Comparison of ENCODE assay signal across 15 cellular contexts in genomic region chr6:142797159-142797558, GRCh38.
DNase-seq lines count a peak whose midpoint lies in the region; ATAC-seq, FAIRE-seq and TF ChIP-seq lines count a peak whose summit lies in the region.
"Had no signal": no experiment of that assay in that cellular context is flagged by ENCODE, and none has a peak within 500 bp of the region (broad histone marks: within the 10 kb centered on the region; RNA-seq: fewer than 3 reads in every experiment).

No MANE protein-coding gene starts in this region.

- H3K27ac Mint-ChIP-seq in CD4-positive, CD25-positive, alpha-beta regulatory T cell = peak overlapping the region in 1 of 3 donors; percentile 38
- H3K27ac Mint-ChIP-seq: CD14-positive monocyte, HFFc6 had no signal

- H3K27me3 ChIP-seq in CD4-positive, CD25-positive, alpha-beta regulatory T cell (ENCODE audit: control insufficient read depth, insufficient read depth, low read length) = no peaks in the 10 kb centered on the region
- H3K27me3 ChIP-seq in MM.1S (replicated peaks; ENCODE audit: insufficient read depth, low read length) (no peaks in the 10 kb centered on the region), psoas muscle (ENCODE audit: insufficient read depth in 3 of 3, low read length in 2 of 3) (no peaks in the 10 kb centered on the region), dorsolateral prefrontal cortex (no peaks in the 10 kb centered on the region)

- peak overlapping the region; percentile 70; the same call in 1 of the 2 replicates for H3K4me2 ChIP-seq in MM.1S (ENCODE audit: low read depth, low read length)
- H3K4me2 ChIP-seq: A549 had no signal

- no peak for TF ChIP-seq POLR2A in erythroblast (IDR thresholded peaks at IDR 0.05; ENCODE audit: low read length)

- peaks cover 6% of the 10 kb centered on the region for H3K36me3 Mint-ChIP-seq in CD4-positive, CD25-positive, alpha-beta regulatory T cell
- H3K36me3 Mint-ChIP-seq: CD14-positive monocyte had no signal

- H3K79me2 ChIP-seq in MM.1S (ENCODE audit: low read length) = peaks cover 4% of the 10 kb centered on the region; the same call in 1 of the 2 replicates

- no peak for TF ChIP-seq CTCF in MM.1S (IDR thresholded peaks at IDR 0.05; ENCODE audit: low read length)
- TF ChIP-seq CTCF in psoas muscle (IDR thresholded peaks at IDR 0.05) = no peak
- TF ChIP-seq CTCF in dorsolateral prefrontal cortex (IDR thresholded peaks at IDR 0.05 in 54 of 56, conservative IDR thresholded peaks at IDR 0.05 in 2 of 56; ENCODE audit: low read depth in 1 of 56, partially characterized antibody in 56 of 56) = no peak

- peaks cover 39 to 85% (median 74%) of the 10 kb centered on the region in 4 donors for H3K4me1 Mint-ChIP-seq in CD4-positive, CD25-positive, alpha-beta regulatory T cell

- peaks cover 0 to 1% (median 0%) of the 10 kb centered on the region in 7 donors for H3K9me3 Mint-ChIP-seq in CD4-positive, CD25-positive, alpha-beta regulatory T cell
- H3K9me3 Mint-ChIP-seq: HFFc6 had no signal

- no peaks in the 10 kb centered on the region for H3K27me3 Mint-ChIP-seq in CD4-positive, CD25-positive, alpha-beta regulatory T cell

- no peak overlapping the region for H2AFZ ChIP-seq in MM.1S (ENCODE audit: low read length)

- peaks cover 17% of the 10 kb centered on the region for H3F3A ChIP-seq in MM.1S (ENCODE audit: insufficient read depth, low read length)

- H3K27ac ChIP-seq in CD4-positive, CD25-positive, alpha-beta regulatory T cell (ENCODE audit: insufficient read depth, low read length, poor library complexity, severe bottlenecking) = peak overlapping the region; percentile 30
- H3K27ac ChIP-seq in MM.1S (ENCODE audit: low read length) (peak overlapping the region; percentile 98), psoas muscle (no peak overlapping the region), dorsolateral prefrontal cortex (no peak overlapping the region)
- H3K27ac ChIP-seq: A549 had no signal

- no peak overlapping the region for H3K4me3 Mint-ChIP-seq in CD4-positive, CD25-positive, alpha-beta regulatory T cell
- H3K4me3 Mint-ChIP-seq: HFFc6 had no signal

- H3K4me1 ChIP-seq in CD4-positive, CD25-positive, alpha-beta regulatory T cell (ENCODE audit: control insufficient read depth, insufficient read depth, low read length, poor library complexity, severe bottlenecking) = peaks cover 19% of the 10 kb centered on the region
- H3K4me1 ChIP-seq in MM.1S (ENCODE audit: low read length) (peaks cover 29% of the 10 kb centered on the region), psoas muscle (peaks cover 24% of the 10 kb centered on the region)

- no peaks in the 10 kb centered on the region for H3K9me2 ChIP-seq in MM.1S (replicated peaks; ENCODE audit: insufficient read depth, low read length)

- no peak for DNase-seq in CD4-positive, CD25-positive, alpha-beta regulatory T cell
- DNase-seq in MM.1S (no peak), erythroblast (lab: John Stamatoyannopoulos, UW) (no peak), psoas muscle (no peak), dorsolateral prefrontal cortex (no peak)
- DNase-seq: Calu3, DMS 273 treated with DMSO at 0.1 percent for 48 hours, HFFc6 had no signal

- no peaks in the 10 kb centered on the region for H3K9me3 ChIP-seq in CD4-positive, CD25-positive, alpha-beta regulatory T cell (ENCODE audit: control insufficient read depth in 2 of 2, low read length in 2 of 2)
- H3K9me3 ChIP-seq in MM.1S (replicated peaks; ENCODE audit: insufficient read depth, low read length) = no peaks in the 10 kb centered on the region
- H3K9me3 ChIP-seq in psoas muscle = no peaks in the 10 kb centered on the region
- H3K9me3 ChIP-seq: A549 had no signal

- peak; percentile 34 for FAIRE-seq in A204.1 (lab: Jason Lieb, UNC)
- FAIRE-seq in endometrium (lab: Jason Lieb, UNC) = peak; percentile 35
- FAIRE-seq: A549, GM12878, GM18507, HTR-8/SVneo had no signal

- ATAC-seq in CD4-positive, CD25-positive, alpha-beta regulatory T cell (ENCODE audit: low read depth in 2 of 2) = no peak
- no peak for ATAC-seq in psoas muscle
- ATAC-seq: A549, GM12878 had no signal

- peak overlapping the region; percentile 94; the same call in 1 of the 2 replicates for H3K9ac ChIP-seq in MM.1S (ENCODE audit: low read length)

- H3K4me3 ChIP-seq in CD4-positive, CD25-positive, alpha-beta regulatory T cell (ENCODE audit: low read depth, low read length) = no peak overlapping the region
- H3K4me3 ChIP-seq in MM.1S (ENCODE audit: low read length) = no peak overlapping the region
- H3K4me3 ChIP-seq in psoas muscle = no peak overlapping the region
- H3K4me3 ChIP-seq in dorsolateral prefrontal cortex = no peak overlapping the region
- H3K4me3 ChIP-seq: A549 had no signal

- peaks cover 6% of the 10 kb centered on the region for H3K36me3 ChIP-seq in CD4-positive, CD25-positive, alpha-beta regulatory T cell (ENCODE audit: control insufficient read depth, insufficient read depth, low read length)
- no peaks in the 10 kb centered on the region for H3K36me3 ChIP-seq in MM.1S (replicated peaks; ENCODE audit: insufficient read depth, low read length)
- no peaks in the 10 kb centered on the region for H3K36me3 ChIP-seq in psoas muscle (ENCODE audit: insufficient read depth in 1 of 2, low read depth in 1 of 2)

- intact Hi-C loops in psoas muscle (cut with DNase I) (no loop called here), dorsolateral prefrontal cortex (cut with DNase I) (no loop called here)

- WGBS in psoas muscle, 3 donors = 95 to 100% (median 98%) methylated on average over 1 of the region's 1 CpG

- H4K20me1 ChIP-seq in MM.1S (ENCODE audit: insufficient read depth, low read length) = no peaks in the 10 kb centered on the region

Comparison
In these comparisons a context has a peak if more than half of its experiments do, and no peak if none do; other contexts are left out.
1. H3K27ac ChIP-seq: peak in CD4-positive, CD25-positive, alpha-beta regulatory T cell (single experiment) and MM.1S (single experiment); none in psoas muscle (single experiment) and dorsolateral prefrontal cortex (0 of 59).